ENCODE assay signal across 8 cellular contexts in the genomic region with DNA sequence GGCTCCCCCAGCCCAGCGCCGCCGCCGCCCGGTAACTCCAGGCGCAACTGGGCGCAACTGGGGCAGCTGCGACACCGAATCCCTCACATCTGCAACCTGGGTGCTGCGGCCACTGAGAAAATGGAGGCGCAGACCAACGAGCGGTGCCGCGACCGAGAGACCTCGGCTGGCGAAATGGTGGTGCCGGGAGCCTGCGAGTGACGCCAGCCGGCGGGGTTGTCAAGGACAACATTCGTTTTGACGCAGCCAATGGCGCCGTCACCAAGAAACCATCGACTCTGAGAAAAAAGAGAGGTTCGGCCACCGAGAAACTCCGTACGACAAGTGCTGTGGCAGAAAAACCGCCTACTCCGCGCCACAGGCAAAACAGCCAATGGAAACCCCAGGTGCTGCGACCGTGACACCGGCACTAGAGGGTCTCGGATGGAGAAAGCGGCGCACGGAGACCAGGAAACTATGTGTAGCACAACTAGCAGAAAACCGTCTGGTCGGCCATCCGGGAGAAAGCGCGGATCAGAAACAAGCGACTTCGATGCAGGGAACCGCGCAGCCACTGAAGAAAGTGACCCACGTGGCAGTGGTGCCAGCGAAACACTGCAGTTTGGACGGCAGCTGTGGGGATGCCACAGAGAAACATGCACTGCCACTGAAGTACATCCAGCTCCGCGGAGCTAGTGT.
DNase-seq lines count a peak whose midpoint lies in the region; ATAC-seq and TF ChIP-seq lines count a peak whose summit lies in the region.

No MANE protein-coding gene starts in this region.

- POLR2A ChIA-PET in RWPE1 (lab: Yijun Ruan, JAX; ENCODE audit: low non-redundant PET), result interaction anchor here (1.0 kb wide), 1 partner anchor 56 kb away, joined by 7 read pairs; no protein-coding TSS in a partner anchor

- H3K36me3 ChIP-seq in WERI-Rb-1, result no peaks in the 10 kb centered on the region

- intact Hi-C loops in left cardiac atrium (cut with DNase I), result loop anchor here in 1 of 2 donors (5.0 kb wide), 1 partner anchor 41 kb away; no protein-coding TSS in a partner anchor

- ATAC-seq in HG03135 (IDR thresholded peaks at IDR 0.05; ENCODE audit: unreplicated experiment) (peak; percentile 33), left cardiac atrium (peak; percentile 30 to 35)

- H3K4me3 ChIP-seq in WERI-Rb-1 (ENCODE audit: low read depth, low read length), result no peak overlapping the region

- H3K27ac ChIP-seq in RWPE1 (peak overlapping the region; percentile 95), WERI-Rb-1 (no peak overlapping the region)

- CTCF ChIA-PET in RWPE1 (lab: Yijun Ruan, JAX), result interaction anchor here (0.6 to 1.1 kb wide), 2 partner anchors 114 to 148 kb away, joined by 4 to 5 read pairs; no protein-coding TSS in a partner anchor

- peaks cover 39% of the 10 kb centered on the region for H3K9me3 ChIP-seq in WERI-Rb-1 (ENCODE audit: severe bottlenecking)

- H3K27me3 ChIP-seq in WERI-Rb-1 (ENCODE audit: insufficient read depth, low read depth, severe bottlenecking), result peaks cover 87% of the 10 kb centered on the region

- TF ChIP-seq CTCF in RWPE1 (conservative IDR thresholded peaks at IDR 0.05; ENCODE audit: low read depth) (no peak), WERI-Rb-1 (IDR thresholded peaks at IDR 0.05; ENCODE audit: low read depth, low read length) (no peak)

- DNase-seq in NCI-H524 (lab: John Stamatoyannopoulos, UW) (peak; percentile 42 to 71), NCI-H524 treated with DMSO at 0.1 percent for 48 hours (lab: John Stamatoyannopoulos, UW) (no peak), RWPE1 (ENCODE audit: low spot score) (no peak), left cardiac atrium (peak; percentile 57), WERI-Rb-1 (no peak)
- DNase-seq in activated naive CD4-positive, alpha-beta T cell (lab: John Stamatoyannopoulos, UW), result peak; percentile 38 to 65 (median 56)
- peak; percentile 66 for DNase-seq in stimulated activated CD4-positive, alpha-beta T cell treated with anti-CD3 and anti-CD28 coated beads, Interleukin-4, amount 100 ng/mL, for 1 hour

Comparison
In these comparisons a context has a peak if more than half of its experiments do, and no peak if none do; other contexts are left out.
1. DNase-seq: peak in NCI-H524 (2 of 2), activated naive CD4-positive, alpha-beta T cell (4 of 4), left cardiac atrium (single experiment) and stimulated activated CD4-positive, alpha-beta T cell treated with anti-CD3 and anti-CD28 coated beads, Interleukin-4, amount 100 ng/mL, for 1 hour (single experiment); none in NCI-H524 treated with DMSO at 0.1 percent for 48 hours (single experiment), RWPE1 (single experiment) and WERI-Rb-1 (single experiment).